23 cellular contexts compared by ENCODE assay signal in the genomic region with DNA sequence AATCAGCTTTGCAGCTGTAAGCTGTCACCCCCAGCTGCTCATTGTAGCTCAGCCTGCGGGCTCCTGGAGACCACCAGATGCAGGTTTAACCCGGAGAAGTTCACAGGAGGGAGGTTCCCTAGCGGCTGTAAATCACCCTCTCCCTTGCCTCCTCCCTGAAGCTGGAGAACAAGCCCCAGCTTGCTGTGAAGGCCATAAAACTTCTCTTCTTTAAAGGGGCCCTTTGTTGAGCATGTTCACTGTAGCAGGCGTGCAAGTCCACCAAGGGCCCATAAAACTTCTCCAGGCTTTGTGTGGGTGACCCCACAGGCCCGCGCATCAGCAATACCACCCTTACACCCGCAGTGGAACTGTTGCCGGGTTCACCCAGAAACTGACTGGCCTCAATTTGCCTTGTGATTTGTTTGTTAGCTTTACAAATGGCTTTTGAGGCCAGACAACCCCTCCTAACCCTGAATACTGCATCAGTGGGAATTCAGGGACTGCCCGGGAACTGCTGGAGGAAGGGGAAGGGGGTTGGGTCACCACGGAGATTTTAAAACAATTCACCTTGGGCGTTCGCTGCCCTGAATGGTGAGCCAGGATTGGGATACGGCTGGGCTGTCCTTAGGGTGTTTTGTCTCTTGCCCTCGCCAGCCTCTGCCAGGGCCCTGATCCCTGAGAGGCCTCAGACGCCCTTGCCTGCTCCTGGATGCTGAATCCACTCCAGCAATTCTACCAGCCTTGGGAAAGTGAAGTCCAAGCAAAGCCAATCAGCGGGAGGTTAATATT. TPM values are rescaled to one million over a fixed set of nuclear protein-coding genes. Genes with fewer than 3 reads are reported as not detected.
DNase-seq lines count a peak whose midpoint lies in the region; FAIRE-seq and TF ChIP-seq lines count a peak whose summit lies in the region.
"Had no signal": no experiment of that assay in that cellular context is flagged by ENCODE, and none has a peak within 500 bp of the region (broad histone marks: within the 10 kb centered on the region; RNA-seq: fewer than 3 reads in every experiment).

No MANE protein-coding gene starts in this region.

- H3K36me3 Mint-ChIP-seq in endodermal cell (ENCODE audit: low read depth), result no peaks in the 10 kb centered on the region
- H3K36me3 Mint-ChIP-seq: stimulated activated naive B cell treated with anti-CD40 and anti-IgM and Interleukin-4, amounts not matched to agents 10 μg/mL and 1 μg/mL and 100 μg/mL, for 72 hours had no signal

- H2BK12ac ChIP-seq in trophoblast cell (ENCODE audit: low read length), result peak overlapping the region; percentile 84

- no peak overlapping the region for H3K4ac ChIP-seq in trophoblast cell (ENCODE audit: low read depth, low read length)

- no peaks in the 10 kb centered on the region for H3K9me3 ChIP-seq in endodermal cell (ENCODE audit: control insufficient read depth, low read length)
- no peaks in the 10 kb centered on the region for H3K9me3 ChIP-seq in trophoblast cell (ENCODE audit: insufficient read depth, low read depth, low read length)
- H3K9me3 ChIP-seq: pancreas, tibial nerve had no signal

- no peaks in the 10 kb centered on the region for H3K36me3 ChIP-seq in endodermal cell (ENCODE audit: control insufficient read depth, insufficient read depth, low read length)
- H3K36me3 ChIP-seq in trophoblast cell (ENCODE audit: control insufficient read depth in 1 of 2, insufficient read depth in 2 of 2, low read length in 2 of 2), result no peaks in the 10 kb centered on the region
- H3K36me3 ChIP-seq: pancreas, tibial nerve had no signal

- H2AFZ ChIP-seq in trophoblast cell (ENCODE audit: insufficient read depth, low read length, poor library complexity), result no peak overlapping the region

- H4K12ac ChIP-seq in trophoblast cell (ENCODE audit: low read depth, low read length), result peak overlapping the region; percentile 18

- no peak overlapping the region for H4K8ac ChIP-seq in trophoblast cell (ENCODE audit: low read depth, low read length)

- no peak overlapping the region for H3K4me2 ChIP-seq in trophoblast cell (ENCODE audit: low read length)

- H3K4me1 Mint-ChIP-seq in endodermal cell, result peaks cover 10% of the 10 kb centered on the region
- H3K4me1 Mint-ChIP-seq: stimulated activated naive B cell treated with anti-CD40 and anti-IgM and Interleukin-4, amounts not matched to agents 10 μg/mL and 1 μg/mL and 100 μg/mL, for 72 hours; T-helper 17 cell had no signal

- H2AK5ac ChIP-seq in trophoblast cell (ENCODE audit: low read length), result no peak overlapping the region

- TF ChIP-seq CTCF in endodermal cell (conservative IDR thresholded peaks at IDR 0.05), result no peak

- no peak overlapping the region for H3K14ac ChIP-seq in trophoblast cell (ENCODE audit: low read length)

- no peak overlapping the region for H3K27ac Mint-ChIP-seq in endodermal cell
- H3K27ac Mint-ChIP-seq: stimulated activated naive B cell treated with anti-CD40 and anti-IgM and Interleukin-4, amounts not matched to agents 10 μg/mL and 1 μg/mL and 100 μg/mL, for 72 hours; T-helper 17 cell had no signal

- no peaks in the 10 kb centered on the region for H3K27me3 ChIP-seq in endodermal cell (ENCODE audit: control insufficient read depth, insufficient read depth, low read length, poor library complexity, severe bottlenecking)
- H3K27me3 ChIP-seq in trophoblast cell (ENCODE audit: insufficient read depth, low read length), result no peaks in the 10 kb centered on the region

- H3K79me2 ChIP-seq in trophoblast cell (ENCODE audit: control insufficient read depth, insufficient read depth, low read length, poor library complexity), result no peaks in the 10 kb centered on the region

- no peaks in the 10 kb centered on the region for H3K27me3 Mint-ChIP-seq in endodermal cell (ENCODE audit: insufficient read depth)
- H3K27me3 Mint-ChIP-seq: T-helper 17 cell had no signal

- no peak overlapping the region for H3K4me3 Mint-ChIP-seq in endodermal cell
- H3K4me3 Mint-ChIP-seq: stimulated activated naive B cell treated with anti-CD40 and anti-IgM and Interleukin-4, amounts not matched to agents 10 μg/mL and 1 μg/mL and 100 μg/mL, for 72 hours; T-helper 17 cell had no signal

- no peak overlapping the region for H3K18ac ChIP-seq in trophoblast cell (ENCODE audit: low read length)

- H3K4me1 ChIP-seq in endodermal cell (ENCODE audit: control insufficient read depth, insufficient read depth, low read length) (no peaks in the 10 kb centered on the region), trophoblast cell (ENCODE audit: control insufficient read depth in 1 of 2, insufficient read depth in 2 of 2, low read length in 2 of 2) (peaks cover 5 to 6% of the 10 kb centered on the region in 2 experiments)
- H3K4me1 ChIP-seq: pancreas, tibial nerve had no signal

- H3K79me1 ChIP-seq in trophoblast cell (ENCODE audit: low read length), result no peaks in the 10 kb centered on the region

- peak in 2 of 3 experiments; percentile 32 to 61 for DNase-seq in NCI-H1417 (lab: John Stamatoyannopoulos, UW)
- DNase-seq in NCI-H1417 treated with DMSO at 0.1 percent for 48 hours (lab: John Stamatoyannopoulos, UW), result no peak
- peak; percentile 88 to 90 for DNase-seq in NCI-H526 (lab: John Stamatoyannopoulos, UW)
- DNase-seq in endodermal cell, result no peak
- DNase-seq in trophoblast cell, result no peak
- no peak for DNase-seq in glomerular visceral epithelial cell (ENCODE audit: extremely low spot score)
- no peak for DNase-seq in GM19239 (ENCODE audit: insufficient read length, low spot score)
- no peak for DNase-seq in occipital lobe (lab: John Stamatoyannopoulos, UW)
- DNase-seq: activated gamma-delta T cell treated with Interleukin-2 at 50 U/mL for 16 hours; anterior cingulate cortex; erythroblast; head of caudate nucleus; NCI-H1092 treated with DMSO at 0.1 percent for 48 hours; NCI-H748 treated with DMSO at 0.1 percent for 48 hours; pancreas; stimulated activated naive B cell treated with anti-CD40 and anti-IgM and Interleukin-4, amounts not matched to agents 10 μg/mL and 1 μg/mL and 100 μg/mL, for 72 hours; T-helper 17 cell had no signal

- H3K27ac ChIP-seq in endodermal cell (ENCODE audit: low read depth, low read length) (peak overlapping the region; percentile 63), trophoblast cell (ENCODE audit: low read depth, low read length) (no peak overlapping the region)
- H3K27ac ChIP-seq: C4-2B, coronary artery, tibial nerve had no signal

- peaks cover 34% of the 10 kb centered on the region for H3K9me3 Mint-ChIP-seq in endodermal cell
- H3K9me3 Mint-ChIP-seq: stimulated activated naive B cell treated with anti-CD40 and anti-IgM and Interleukin-4, amounts not matched to agents 10 μg/mL and 1 μg/mL and 100 μg/mL, for 72 hours had no signal

- FAIRE-seq in GM19239 (lab: Jason Lieb, UNC), result no peak
- FAIRE-seq: GM12891, H54, keratinocyte, pancreas had no signal

- H4K91ac ChIP-seq in trophoblast cell (ENCODE audit: low read depth, low read length), result peak overlapping the region; percentile 47

- H2BK5ac ChIP-seq in trophoblast cell (ENCODE audit: low read depth, low read length, poor library complexity), result peak overlapping the region; percentile 13

- 76% methylated on average over 16 of the region's 16 CpGs; no CpG with 5 or more reads in 1 of the 2 experiments for WGBS in endodermal cell (ENCODE audit: insufficient coverage in 1 of 2, insufficient read length in 1 of 2), 2 experiments
- WGBS in trophoblast cell (ENCODE audit: extremely low coverage, insufficient coverage, insufficient read length), result no CpG with 5 or more reads among the region's 16 CpGs

- no peak overlapping the region for H3K4me3 ChIP-seq in endodermal cell (ENCODE audit: low read length)
- no peak overlapping the region for H3K4me3 ChIP-seq in trophoblast cell (ENCODE audit: low read depth, low read length)
- H3K4me3 ChIP-seq: coronary artery, pancreas, tibial nerve had no signal

- H3K9ac ChIP-seq in endodermal cell (ENCODE audit: extremely low read depth, low read length, poor library complexity, severe bottlenecking) (no peak overlapping the region), trophoblast cell (ENCODE audit: low read length) (no peak overlapping the region)

- H2BK120ac ChIP-seq in trophoblast cell (ENCODE audit: insufficient read depth, low read length, poor library complexity), result peak overlapping the region; percentile 51

- H3K23ac ChIP-seq in trophoblast cell (ENCODE audit: low read length), result no peak overlapping the region

RNA-seq across cellular contexts. Expression of gene ATP6AP2, which starts 49.5 kb away (rescaled TPM):
- total RNA-seq in endodermal cell (10 to 100 TPM; 67.0 to 82.2 TPM), occipital lobe (95.1 TPM)
- polyA plus RNA-seq in endodermal cell (2013, experiment 1 of 2), result 75.2 TPM
- 67.1 TPM for polyA plus RNA-seq in endodermal cell (2013, experiment 2 of 2)
- polyA plus RNA-seq in trophoblast cell (2013), result 60.2 and 64.8 TPM in 2 replicates

Comparison
In these comparisons a context has a peak if more than half of its experiments do, and no peak if none do; other contexts are left out.
1. DNase-seq: peak in NCI-H1417 (2 of 3) and NCI-H526 (2 of 2); none in NCI-H1417 treated with DMSO at 0.1 percent for 48 hours (single experiment), endodermal cell (single experiment), trophoblast cell (0 of 2), glomerular visceral epithelial cell (single experiment), GM19239 (single experiment) and occipital lobe (single experiment).